ENCODE assay signal across 24 cellular contexts in genomic region chr5:96088676-96089075, GRCh38.
"Had no signal": no experiment of that assay in that cellular context is flagged by ENCODE, and none has a peak within 500 bp of the region (broad histone marks: within the 10 kb centered on the region; RNA-seq: fewer than 3 reads in every experiment).

No MANE protein-coding gene starts in this region.

- H2AFZ ChIP-seq: hepatocyte had no signal

- H3K4me2 ChIP-seq: hepatocyte had no signal

- H3K4me1 Mint-ChIP-seq: activated naive CD4-positive, alpha-beta T cell treated with anti-CD3 and anti-CD28 coated beads, Interleukin-2, amount 10 ng/mL, durations not matched to agents 7 days and 5 days; immature natural killer cell; nephron had no signal

- H3K27ac ChIP-seq: colonic mucosa, dorsolateral prefrontal cortex, hepatocyte, left lung, right lobe of liver, skin epidermis, stomach, suprapubic skin, transverse colon, uterus had no signal

- H3K9me3 Mint-ChIP-seq: activated naive CD4-positive, alpha-beta T cell treated with anti-CD3 and anti-CD28 coated beads, Interleukin-2, amount 10 ng/mL, durations not matched to agents 7 days and 5 days; immature natural killer cell; nephron; stimulated activated effector memory CD8-positive, alpha-beta T cell treated with anti-CD3 and anti-CD28 coated beads, Interleukin-12 subunit alpha, Interleukin-12 subunit beta, amount 100 ng/mL, for 72 hours had no signal

- H3K4me3 ChIP-seq: colonic mucosa, dorsolateral prefrontal cortex, hepatocyte, left lung, right lobe of liver, skin epidermis, stomach, suprapubic skin, transverse colon, uterus had no signal

- ATAC-seq: activated T-cell treated with anti-CD3 and anti-CD28 coated beads, Interleukin-2, amount 50 U/mL, for 72 hours; left lung; stimulated activated effector memory CD8-positive, alpha-beta T cell treated with anti-CD3 and anti-CD28 coated beads, Interleukin-12 subunit alpha, Interleukin-12 subunit beta, amount 100 ng/mL, for 72 hours had no signal

- H3K27me3 ChIP-seq: colonic mucosa, dorsolateral prefrontal cortex, hepatocyte, left lung, right lobe of liver, stomach, suprapubic skin, transverse colon, uterus had no signal

- H3K79me2 ChIP-seq: hepatocyte had no signal

- H3K36me3 ChIP-seq: colonic mucosa, left lung, right lobe of liver, stomach, suprapubic skin, transverse colon, uterus had no signal

- H3K36me3 Mint-ChIP-seq: activated naive CD4-positive, alpha-beta T cell treated with anti-CD3 and anti-CD28 coated beads, Interleukin-2, amount 10 ng/mL, durations not matched to agents 7 days and 5 days; immature natural killer cell; stimulated activated effector memory CD8-positive, alpha-beta T cell treated with anti-CD3 and anti-CD28 coated beads, Interleukin-12 subunit alpha, Interleukin-12 subunit beta, amount 100 ng/mL, for 72 hours had no signal

- H3K27ac Mint-ChIP-seq: activated T-cell treated with anti-CD3 and anti-CD28 coated beads, Interleukin-2, amount 50 U/mL, for 72 hours; immature natural killer cell; nephron; stimulated activated effector memory CD8-positive, alpha-beta T cell treated with anti-CD3 and anti-CD28 coated beads, Interleukin-12 subunit alpha, Interleukin-12 subunit beta, amount 100 ng/mL, for 72 hours had no signal

- H3K4me3 Mint-ChIP-seq: activated naive CD4-positive, alpha-beta T cell treated with anti-CD3 and anti-CD28 coated beads, Interleukin-2, amount 10 ng/mL, durations not matched to agents 7 days and 5 days; activated T-cell treated with anti-CD3 and anti-CD28 coated beads, Interleukin-2, amount 50 U/mL, for 72 hours; immature natural killer cell; nephron; stimulated activated effector memory CD8-positive, alpha-beta T cell treated with anti-CD3 and anti-CD28 coated beads, Interleukin-12 subunit alpha, Interleukin-12 subunit beta, amount 100 ng/mL, for 72 hours had no signal

- FAIRE-seq: bronchial epithelial cell, TTC549 had no signal

- DNase-seq: activated CD4-positive, alpha-beta T cell treated with anti-CD3 and anti-CD28 coated beads, Interleukin-2, amount 50 U/mL, for 48 hours; activated effector memory CD4-positive, alpha-beta T cell treated with anti-CD3 and anti-CD28 coated beads, Interleukin-2, amount 50 U/mL, for 16 hours; activated naive CD4-positive, alpha-beta T cell treated with anti-CD3 and anti-CD28 coated beads, Interleukin-2, amount 10 ng/mL, durations not matched to agents 7 days and 5 days; activated T-cell treated with anti-CD3 and anti-CD28 coated beads, Interleukin-2, amount 50 U/mL, for 72 hours; colonic mucosa; dorsolateral prefrontal cortex; foreskin fibroblast; immature natural killer cell; kidney glomerular epithelial cell; left lung; occipital lobe; right lobe of liver; stimulated activated CD4-positive, alpha-beta T cell treated with anti-CD3 and anti-CD28 coated beads, Interleukin-1b, Interleukin-23, amount 100 ng/mL, for 48 hours; stomach; T-helper 1 cell; transverse colon; uterus had no signal

- H3K4me1 ChIP-seq: colonic mucosa, transverse colon, uterus had no signal
